ENCODE assay signal across 24 cellular contexts in genomic region chr5:8254674-8255073, GRCh38.
"Had no signal": no experiment of that assay in that cellular context is flagged by ENCODE, and none has a peak within 500 bp of the region (broad histone marks: within the 10 kb centered on the region; RNA-seq: fewer than 3 reads in every experiment).

No MANE protein-coding gene starts in this region.

- H3K27me3 ChIP-seq: colonic mucosa, esophagus muscularis mucosa, esophagus squamous epithelium, foreskin keratinocyte, gastrocnemius medialis, gastroesophageal sphincter, heart left ventricle, heart right ventricle had no signal

- ATAC-seq: effector memory CD8-positive, alpha-beta T cell; esophagus mucosa; foreskin keratinocyte; gastrocnemius medialis; gastroesophageal sphincter; heart left ventricle; heart right ventricle had no signal

- H3K27ac ChIP-seq: colonic mucosa, coronary artery, dorsolateral prefrontal cortex, epithelial cell of prostate, esophagus muscularis mucosa, esophagus squamous epithelium, foreskin keratinocyte, gastrocnemius medialis, gastroesophageal sphincter, heart left ventricle, heart right ventricle had no signal

- H3K9me3 ChIP-seq: colonic mucosa, esophagus muscularis mucosa, esophagus squamous epithelium, gastrocnemius medialis, gastroesophageal sphincter, heart left ventricle had no signal

- DNase-seq: colonic mucosa; cortex of kidney; dermis blood vessel endothelial cell; dorsolateral prefrontal cortex; effector CD4-positive, alpha-beta T cell; effector CD8-positive, alpha-beta T cell; effector memory CD4-positive, alpha-beta T cell; effector memory CD8-positive, alpha-beta T cell; endodermal cell; erythroblast; esophagus squamous epithelium; foreskin fibroblast; foreskin keratinocyte; foreskin melanocyte; gastrocnemius medialis; glutamatergic neuron; head of caudate nucleus; heart left ventricle; heart right ventricle had no signal

- H3K4me3 ChIP-seq: colonic mucosa, coronary artery, dorsolateral prefrontal cortex, esophagus muscularis mucosa, esophagus squamous epithelium, gastrocnemius medialis, gastroesophageal sphincter, heart left ventricle, heart right ventricle had no signal

- H3K4me1 ChIP-seq: colonic mucosa, esophagus muscularis mucosa, esophagus squamous epithelium, foreskin keratinocyte, gastrocnemius medialis, gastroesophageal sphincter, heart left ventricle, heart right ventricle had no signal

- H3K36me3 ChIP-seq: colonic mucosa, esophagus muscularis mucosa, esophagus squamous epithelium, gastrocnemius medialis, gastroesophageal sphincter, heart left ventricle, heart right ventricle had no signal
